ENCODE assay signal across 8 cellular contexts in genomic region chr2:205681836-205682238, GRCh38. TPM values are rescaled to one million over a fixed set of nuclear protein-coding genes. Genes with fewer than 3 reads are reported as not detected.
DNase-seq lines count a peak whose midpoint lies in the region; ATAC-seq and TF ChIP-seq lines count a peak whose summit lies in the region.

No MANE protein-coding gene starts in this region.

- intact Hi-C loops in breast epithelium (cut with DNase I; ENCODE audit: low total_unique reads): no loop called here
- intact Hi-C loops in lower leg skin (cut with DNase I; ENCODE audit: low total_unique reads): loop anchor here (10.0 kb wide), 1 partner anchor 1357 kb away; no protein-coding TSS in a partner anchor

- no peak for DNase-seq in BJ (ENCODE audit: low read depth)
- DNase-seq in KBM-7: peak; percentile 16
- no peak for DNase-seq in breast epithelium (ENCODE audit: low spot score in 2 of 2)
- DNase-seq in lower leg skin (ENCODE audit: low spot score in 2 of 2): peak in 1 of 2 donors; percentile 87
- DNase-seq in islet precursor cell: no peak
- DNase-seq in central memory CD4-positive, alpha-beta T cell: no peak

- TF ChIP-seq POLR2A in breast epithelium (IDR thresholded peaks at IDR 0.05) (no peak), lower leg skin (IDR thresholded peaks at IDR 0.05) (no peak)

- TF ChIP-seq CTCF in BJ (IDR thresholded peaks at IDR 0.05; ENCODE audit: insufficient read depth, low read depth, low read length) (no peak), breast epithelium (IDR thresholded peaks at IDR 0.05) (no peak), lower leg skin (IDR thresholded peaks at IDR 0.05) (no peak)

- peak overlapping the region; percentile 60 for H3K4me3 ChIP-seq in BJ (ENCODE audit: low read depth, low read length)
- peak overlapping the region; percentile 54 to 87 (median 63) for H3K4me3 ChIP-seq in breast epithelium
- H3K4me3 ChIP-seq in lower leg skin (ENCODE audit: low read depth, poor library complexity, severe bottlenecking): peak overlapping the region; percentile 49
- peak overlapping the region; percentile 54 for H3K4me3 ChIP-seq in urinary bladder (ENCODE audit: low read depth, low read length)

- POLR2A ChIA-PET in BJ (lab: Charles Lee): interaction anchor here (0.7 kb wide), 1 partner anchor 615 kb away, joined by 7 read pairs; no protein-coding TSS in a partner anchor

- no peaks in the 10 kb centered on the region for H3K9me3 ChIP-seq in breast epithelium

- in situ Hi-C loops in KBM-7 (cut with MboI; ENCODE audit: low pct_unique_long_range_greater_than_20kb, low sequenced_read_pairs): no loop called here

- H3K27ac ChIP-seq in breast epithelium: peak overlapping the region; percentile 82 to 88
- H3K27ac ChIP-seq in urinary bladder (ENCODE audit: low read depth): peak overlapping the region; percentile 54

- H3K36me3 ChIP-seq in BJ (ENCODE audit: control insufficient read depth, insufficient read depth, low read length) (no peaks in the 10 kb centered on the region), breast epithelium (no peaks in the 10 kb centered on the region), urinary bladder (ENCODE audit: insufficient read depth) (no peaks in the 10 kb centered on the region)

- ATAC-seq in GM18907 (IDR thresholded peaks at IDR 0.05; ENCODE audit: unreplicated experiment): peak; percentile 41

- CTCF ChIA-PET in BJ (lab: Yijun Ruan, JAX): interaction anchor here (0.9 to 1.7 kb wide), 9 partner anchors 9 to 1421 kb away, joined by 3 to 5 read pairs (median 3); no protein-coding TSS in a partner anchor

- H3K27me3 ChIP-seq in BJ (ENCODE audit: control insufficient read depth, insufficient read depth, low read length) (no peaks in the 10 kb centered on the region; the same call in 1 of the 2 replicates), breast epithelium (peaks cover 0 to 26% of the 10 kb centered on the region in 2 donors)

- 2 to 7% methylated on average over 22 to 41 of the region's 42 CpGs for WGBS in lower leg skin, 2 donors
- 2% methylated on average over 42 of the region's 42 CpGs for WGBS in urinary bladder

- H3K4me1 ChIP-seq in breast epithelium (no peaks in the 10 kb centered on the region), urinary bladder (ENCODE audit: insufficient read depth) (peaks cover 2% of the 10 kb centered on the region)

RNA-seq across cellular contexts. Expression of gene NRP2, which starts 0.5 kb away (rescaled TPM):
- polyA plus RNA-seq in BJ (2011; rRNA removed): 14.7 and 19.7 TPM in 2 replicates
- 16.1 and 16.5 TPM in 2 replicates for polyA minus RNA-seq in BJ (2011; rRNA and poly(A)+ RNA removed)
- 10 to 100 TPM; 18.4 to 32.0 (median 23.9) TPM for total RNA-seq in breast epithelium
- total RNA-seq in lower leg skin: 10 to 100 TPM in 1 of 4 donors, 1 to 10 TPM in 3; 4.0 to 11.5 (median 5.9) TPM
- 101 TPM for total RNA-seq in urinary bladder
- 74.4 TPM for polyA plus RNA-seq in urinary bladder
